ENCODE assay signal across 1 cellular context in the genomic region with DNA sequence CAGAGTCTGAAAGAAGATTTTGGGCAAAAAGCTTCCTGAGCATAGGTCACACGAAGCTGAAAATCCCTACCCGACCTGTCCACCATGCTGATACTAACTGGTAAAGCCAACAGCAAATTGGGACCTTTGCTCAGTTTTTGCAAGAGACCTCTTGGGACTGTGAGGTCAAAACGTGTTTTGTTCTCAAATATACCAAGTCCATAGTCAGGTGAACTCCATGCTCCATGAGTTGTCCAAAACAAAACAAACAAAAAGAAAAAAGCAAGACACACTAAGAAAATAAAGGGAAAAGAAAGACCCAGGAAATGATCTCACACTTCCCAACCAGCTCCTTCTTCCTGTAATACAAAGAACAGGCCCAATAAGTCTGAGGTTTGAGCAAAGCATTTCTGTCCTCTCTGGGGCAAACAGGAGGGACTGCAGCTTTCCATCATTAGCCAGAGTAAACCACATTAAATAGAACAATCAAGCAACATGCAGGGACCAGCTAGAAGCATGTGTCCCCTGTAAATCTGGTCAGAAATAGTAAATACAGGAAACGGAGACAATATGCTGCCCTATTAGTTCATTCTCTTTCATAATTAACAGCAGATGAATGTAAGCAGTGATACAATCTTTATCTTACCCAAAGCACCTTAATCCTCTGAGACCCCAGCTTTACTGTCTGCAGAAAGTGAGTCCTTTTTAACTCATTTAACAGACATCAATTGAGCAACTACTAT.
TF ChIP-seq lines count a peak whose summit lies in the region.

No MANE protein-coding gene starts in this region.

TF ChIP-seq in GM12878, 131 proteins besides CTCF, POLR2A, EP300 and RAD21 (continued from another document):
- no peak for TF ChIP-seq ATF2 (IDR thresholded peaks at IDR 0.05; ENCODE audit: low read length)
- no peak for TF ChIP-seq BMI1 (IDR thresholded peaks at IDR 0.05; ENCODE audit: borderline replicate concordance)
- TF ChIP-seq CBX5 (IDR thresholded peaks at IDR 0.05; ENCODE audit: low read depth), result no peak
- no peak for TF ChIP-seq NFXL1 (IDR thresholded peaks at IDR 0.05; ENCODE audit: borderline replicate concordance)
- no peak for TF ChIP-seq IKZF1 (conservative IDR thresholded peaks at IDR 0.05)
- TF ChIP-seq YBX1 (IDR thresholded peaks at IDR 0.05), result no peak
- TF ChIP-seq, protein P1, sequence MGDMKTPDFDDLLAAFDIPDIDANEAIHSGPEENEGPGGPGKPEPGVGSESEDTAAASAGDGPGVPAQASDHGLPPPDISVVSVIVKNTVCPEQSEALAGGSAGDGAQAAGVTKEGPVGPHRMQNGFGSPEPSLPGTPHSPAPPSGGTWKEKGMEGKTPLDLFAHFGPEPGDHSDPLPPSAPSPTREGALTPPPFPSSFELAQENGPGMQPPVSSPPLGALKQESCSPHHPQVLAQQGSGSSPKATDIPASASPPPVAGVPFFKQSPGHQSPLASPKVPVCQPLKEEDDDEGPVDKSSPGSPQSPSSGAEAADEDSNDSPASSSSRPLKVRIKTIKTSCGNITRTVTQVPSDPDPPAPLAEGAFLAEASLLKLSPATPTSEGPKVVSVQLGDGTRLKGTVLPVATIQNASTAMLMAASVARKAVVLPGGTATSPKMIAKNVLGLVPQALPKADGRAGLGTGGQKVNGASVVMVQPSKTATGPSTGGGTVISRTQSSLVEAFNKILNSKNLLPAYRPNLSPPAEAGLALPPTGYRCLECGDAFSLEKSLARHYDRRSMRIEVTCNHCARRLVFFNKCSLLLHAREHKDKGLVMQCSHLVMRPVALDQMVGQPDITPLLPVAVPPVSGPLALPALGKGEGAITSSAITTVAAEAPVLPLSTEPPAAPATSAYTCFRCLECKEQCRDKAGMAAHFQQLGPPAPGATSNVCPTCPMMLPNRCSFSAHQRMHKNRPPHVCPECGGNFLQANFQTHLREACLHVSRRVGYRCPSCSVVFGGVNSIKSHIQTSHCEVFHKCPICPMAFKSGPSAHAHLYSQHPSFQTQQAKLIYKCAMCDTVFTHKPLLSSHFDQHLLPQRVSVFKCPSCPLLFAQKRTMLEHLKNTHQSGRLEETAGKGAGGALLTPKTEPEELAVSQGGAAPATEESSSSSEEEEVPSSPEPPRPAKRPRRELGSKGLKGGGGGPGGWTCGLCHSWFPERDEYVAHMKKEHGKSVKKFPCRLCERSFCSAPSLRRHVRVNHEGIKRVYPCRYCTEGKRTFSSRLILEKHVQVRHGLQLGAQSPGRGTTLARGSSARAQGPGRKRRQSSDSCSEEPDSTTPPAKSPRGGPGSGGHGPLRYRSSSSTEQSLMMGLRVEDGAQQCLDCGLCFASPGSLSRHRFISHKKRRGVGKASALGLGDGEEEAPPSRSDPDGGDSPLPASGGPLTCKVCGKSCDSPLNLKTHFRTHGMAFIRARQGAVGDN (IDR thresholded peaks at IDR 0.05), result no peak
- TF ChIP-seq ATF3 (IDR thresholded peaks at IDR 0.05; ENCODE audit: borderline replicate concordance, extremely low read depth, low read depth, low read length), result no peak
- no peak for TF ChIP-seq ZNF274 (IDR thresholded peaks at IDR 0.05; ENCODE audit: insufficient read depth, insufficient read length)
- no peak for TF ChIP-seq GATAD2B (conservative IDR thresholded peaks at IDR 0.05; ENCODE audit: low read depth)
- no peak for TF ChIP-seq SMARCA5 (IDR thresholded peaks at IDR 0.05)
- TF ChIP-seq, protein P2, sequence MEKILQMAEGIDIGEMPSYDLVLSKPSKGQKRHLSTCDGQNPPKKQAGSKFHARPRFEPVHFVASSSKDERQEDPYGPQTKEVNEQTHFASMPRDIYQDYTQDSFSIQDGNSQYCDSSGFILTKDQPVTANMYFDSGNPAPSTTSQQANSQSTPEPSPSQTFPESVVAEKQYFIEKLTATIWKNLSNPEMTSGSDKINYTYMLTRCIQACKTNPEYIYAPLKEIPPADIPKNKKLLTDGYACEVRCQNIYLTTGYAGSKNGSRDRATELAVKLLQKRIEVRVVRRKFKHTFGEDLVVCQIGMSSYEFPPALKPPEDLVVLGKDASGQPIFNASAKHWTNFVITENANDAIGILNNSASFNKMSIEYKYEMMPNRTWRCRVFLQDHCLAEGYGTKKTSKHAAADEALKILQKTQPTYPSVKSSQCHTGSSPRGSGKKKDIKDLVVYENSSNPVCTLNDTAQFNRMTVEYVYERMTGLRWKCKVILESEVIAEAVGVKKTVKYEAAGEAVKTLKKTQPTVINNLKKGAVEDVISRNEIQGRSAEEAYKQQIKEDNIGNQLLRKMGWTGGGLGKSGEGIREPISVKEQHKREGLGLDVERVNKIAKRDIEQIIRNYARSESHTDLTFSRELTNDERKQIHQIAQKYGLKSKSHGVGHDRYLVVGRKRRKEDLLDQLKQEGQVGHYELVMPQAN (conservative IDR thresholded peaks at IDR 0.05), result no peak
- no peak for TF ChIP-seq FOXM1 (IDR thresholded peaks at IDR 0.05; ENCODE audit: low read depth, low read length)
- TF ChIP-seq POLR2AphosphoS5 (IDR thresholded peaks at IDR 0.05; ENCODE audit: low read length), result no peak
- no peak for TF ChIP-seq RUNX3 (IDR thresholded peaks at IDR 0.05; ENCODE audit: low read length)
